Comparison of ENCODE assay signal across 15 cellular contexts in genomic region chr12:53004178-53004577, GRCh38. TPM values are rescaled to one million over a fixed set of nuclear protein-coding genes. Genes with fewer than 3 reads are reported as not detected.
DNase-seq lines count a peak whose midpoint lies in the region; ATAC-seq and TF ChIP-seq lines count a peak whose summit lies in the region.
"Had no signal": no experiment of that assay in that cellular context is flagged by ENCODE, and none has a peak within 500 bp of the region (broad histone marks: within the 10 kb centered on the region; RNA-seq: fewer than 3 reads in every experiment).

No MANE protein-coding gene starts in this region.

- TF ChIP-seq EP300 in esophagus muscularis mucosa (IDR thresholded peaks at IDR 0.05) = no peak

- H3K9me3 ChIP-seq in adrenal gland (replicated peaks in 1 of 3) = no peaks in the 10 kb centered on the region
- H3K9me3 ChIP-seq in esophagus muscularis mucosa = no peaks in the 10 kb centered on the region
- H3K9me3 ChIP-seq: neutrophil, suprapubic skin had no signal

- H3K27ac Mint-ChIP-seq in HFFc6 (peak overlapping the region; percentile 30), immature natural killer cell (peak overlapping the region in 3 of 6 donors; percentile 42 to 98 (median 81))

- H3K27ac ChIP-seq in ACC112 (ENCODE audit: low read depth, low read length) (peak overlapping the region; percentile 60), adrenal gland (peak overlapping the region in 3 of 5 donors; percentile 14 to 97 (median 92)), esophagus muscularis mucosa (replicated peaks in 1 of 4) (no peak overlapping the region)
- H3K27ac ChIP-seq: neutrophil, suprapubic skin had no signal

- TF ChIP-seq POLR2A in adrenal gland (IDR thresholded peaks at IDR 0.05) = no peak
- no peak for TF ChIP-seq POLR2A in esophagus muscularis mucosa (IDR thresholded peaks at IDR 0.05; ENCODE audit: low read depth)

- H2AFZ ChIP-seq in ACC112 (ENCODE audit: low read length, unreplicated experiment) = peak overlapping the region; percentile 21

- no peak for DNase-seq in HFFc6
- DNase-seq in adrenal gland = peak in 6 of 7 donors; percentile 35 to 66 (median 51)
- no peak for DNase-seq in immature natural killer cell
- no peak for DNase-seq in esophagus muscularis mucosa (ENCODE audit: extremely low spot score)
- DNase-seq in SW480 (ENCODE audit: low spot score) = no peak
- DNase-seq: hypothalamus; MV-4-11; stimulated activated CD4-positive, alpha-beta T cell treated with anti-CD3 and anti-CD28 coated beads, Interleukin-4, amount 100 ng/mL, for 4 hours had no signal

- peak overlapping the region; percentile 95 for H3K4me3 Mint-ChIP-seq in HFFc6
- H3K4me3 Mint-ChIP-seq in immature natural killer cell = peak overlapping the region in 4 of 5 donors; percentile 1 to 79 (median 34)
- H3K4me3 Mint-ChIP-seq: CD14-positive monocyte had no signal

- H3K4me1 ChIP-seq in ACC112 (ENCODE audit: control insufficient read depth, insufficient read depth, low read length, unreplicated experiment) = peaks cover 31% of the 10 kb centered on the region
- peaks cover 27 to 34% of the 10 kb centered on the region in 2 donors for H3K4me1 ChIP-seq in adrenal gland (replicated peaks in 1 of 2)
- peaks cover 32 to 37% (median 35%) of the 10 kb centered on the region in 4 donors for H3K4me1 ChIP-seq in esophagus muscularis mucosa

- H3K27me3 Mint-ChIP-seq in HFFc6 (ENCODE audit: insufficient read depth) (peaks cover 2% of the 10 kb centered on the region), immature natural killer cell (ENCODE audit: low read depth in 3 of 3) (peaks cover 14 to 22% (median 22%) of the 10 kb centered on the region in 3 donors)

- peaks cover 36% of the 10 kb centered on the region for H3K79me2 ChIP-seq in ACC112 (ENCODE audit: control insufficient read depth, insufficient read depth, low read length, unreplicated experiment)

- peak overlapping the region; percentile 84 for H3K4me3 ChIP-seq in ACC112 (ENCODE audit: low read depth, low read length)
- H3K4me3 ChIP-seq in adrenal gland = no peak overlapping the region
- no peak overlapping the region for H3K4me3 ChIP-seq in esophagus muscularis mucosa
- H3K4me3 ChIP-seq: suprapubic skin had no signal

- H3K4me1 Mint-ChIP-seq in HFFc6 (ENCODE audit: low read depth) (peaks cover 33% of the 10 kb centered on the region), immature natural killer cell (peaks cover 32 to 35% of the 10 kb centered on the region in 2 donors)

- no peaks in the 10 kb centered on the region for H3K9me3 Mint-ChIP-seq in HFFc6
- H3K9me3 Mint-ChIP-seq in immature natural killer cell = no peaks in the 10 kb centered on the region
- H3K9me3 Mint-ChIP-seq: CD14-positive monocyte had no signal

- H3K36me3 Mint-ChIP-seq in HFFc6 (ENCODE audit: low read depth) (peaks cover 23% of the 10 kb centered on the region), immature natural killer cell (no peaks in the 10 kb centered on the region)

- ATAC-seq in HG03457 (IDR thresholded peaks at IDR 0.05; ENCODE audit: unreplicated experiment) = no peak
- ATAC-seq in HG02981 (IDR thresholded peaks at IDR 0.05; ENCODE audit: unreplicated experiment) = no peak
- ATAC-seq: GM12878 had no signal

- TF ChIP-seq CTCF in HFFc6 (IDR thresholded peaks at IDR 0.05) (no peak), adrenal gland (IDR thresholded peaks at IDR 0.05) (no peak), esophagus muscularis mucosa (IDR thresholded peaks at IDR 0.05) (no peak)

- H3K27me3 ChIP-seq in ACC112 (ENCODE audit: insufficient read depth, low read length) (no peaks in the 10 kb centered on the region), adrenal gland (no peaks in the 10 kb centered on the region), esophagus muscularis mucosa (peaks cover 0 to 12% (median 0%) of the 10 kb centered on the region in 4 donors)
- H3K27me3 ChIP-seq: suprapubic skin had no signal

- intact Hi-C loops in adrenal gland (cut with DNase I) = no loop called here
- intact Hi-C loops in esophagus muscularis mucosa (cut with DNase I) = no loop called here

- H3K36me3 ChIP-seq in ACC112 (ENCODE audit: insufficient read depth, low read length) (peaks cover 9% of the 10 kb centered on the region), adrenal gland (replicated peaks in 1 of 2) (no peaks in the 10 kb centered on the region), esophagus muscularis mucosa (peaks cover 0 to 1% (median 0%) of the 10 kb centered on the region in 4 donors)
- H3K36me3 ChIP-seq: neutrophil had no signal

- 33 to 38% (median 36%) methylated on average over 5 of the region's 5 CpGs for WGBS in adrenal gland, 4 donors
- WGBS in esophagus muscularis mucosa = 47% methylated on average over 5 of the region's 5 CpGs

RNA-seq across cellular contexts. Expression of gene EIF4B, which starts 2.1 kb away (rescaled TPM):
- total RNA-seq in HFFc6 (2021; fragmentation: NEBNext Ultra II Directional; extraction: Animal tissue kit (Norgen Biotek cat#: 25700)) = 100 to 1,000 TPM; 376 to 437 (median 392) TPM
- 100 to 1,000 TPM; 324 to 800 (median 570) TPM for total RNA-seq in adrenal gland
- 100 to 1,000 TPM in 2 of 3 donors, 10 to 100 TPM in 1; 77.1 to 282 (median 138) TPM for polyA plus RNA-seq in adrenal gland
- 10 to 100 TPM; 57.2 to 83.4 (median 69.2) TPM for polyA plus RNA-seq in immature natural killer cell
- total RNA-seq in esophagus muscularis mucosa = 100 to 1,000 TPM; 400 to 648 (median 576) TPM

RNA-seq across cellular contexts. Expression of gene TNS2, which starts 45.7 kb away (rescaled TPM):
- 10 to 100 TPM; 44.3 to 69.2 (median 58.9) TPM for total RNA-seq in HFFc6 (2021; fragmentation: NEBNext Ultra II Directional; extraction: Animal tissue kit (Norgen Biotek cat#: 25700))
- total RNA-seq in adrenal gland = 100 to 1,000 TPM in 7 of 8 donors, 10 to 100 TPM in 1; 55.8 to 268 (median 175) TPM
- polyA plus RNA-seq in adrenal gland = 1,000 to 10,000 TPM in 1 of 3 donors, 100 to 1,000 TPM in 1, 10 to 100 TPM in 1; 36.8 to 1,019 (median 396) TPM
- polyA plus RNA-seq in immature natural killer cell = not detected
- total RNA-seq in esophagus muscularis mucosa = 100 to 1,000 TPM; 173 to 226 (median 202) TPM

RNA-seq across cellular contexts. Expression of gene KRT18, which starts 55.3 kb away (rescaled TPM):
- 100 to 1,000 TPM; 556 to 745 (median 582) TPM for total RNA-seq in HFFc6 (2021; fragmentation: NEBNext Ultra II Directional; extraction: Animal tissue kit (Norgen Biotek cat#: 25700))
- total RNA-seq in adrenal gland = 100 to 1,000 TPM in 1 of 8 donors, 10 to 100 TPM in 7; 16.1 to 136 (median 48.2) TPM
- 100 to 1,000 TPM in 1 of 3 donors, 10 to 100 TPM in 2; 26.2 to 121 (median 43.9) TPM for polyA plus RNA-seq in adrenal gland
- under 1 TPM in 1 of 3 donors, not detected in 2; 0.60 TPM for polyA plus RNA-seq in immature natural killer cell
- total RNA-seq in esophagus muscularis mucosa = 10 to 100 TPM; 19.7 to 42.5 (median 23.6) TPM

Comparison
In these comparisons a context has a peak if more than half of its experiments do, and no peak if none do; other contexts are left out.
1. H3K27ac ChIP-seq: peak in ACC112 (single experiment) and adrenal gland (3 of 5); none in esophagus muscularis mucosa (0 of 4).
2. DNase-seq: peak in adrenal gland (6 of 7); none in HFFc6 (single experiment), immature natural killer cell (0 of 3), esophagus muscularis mucosa (single experiment) and SW480 (single experiment).
3. RNA of gene KRT18, which starts 55.3 kb away (total RNA-seq): 556 to 745 TPM in HFFc6; 16.1 to 136 TPM in adrenal gland and 19.7 to 42.5 TPM in esophagus muscularis mucosa; every median in the first group is over 4 times any median in the second.